In the genomic region with DNA sequence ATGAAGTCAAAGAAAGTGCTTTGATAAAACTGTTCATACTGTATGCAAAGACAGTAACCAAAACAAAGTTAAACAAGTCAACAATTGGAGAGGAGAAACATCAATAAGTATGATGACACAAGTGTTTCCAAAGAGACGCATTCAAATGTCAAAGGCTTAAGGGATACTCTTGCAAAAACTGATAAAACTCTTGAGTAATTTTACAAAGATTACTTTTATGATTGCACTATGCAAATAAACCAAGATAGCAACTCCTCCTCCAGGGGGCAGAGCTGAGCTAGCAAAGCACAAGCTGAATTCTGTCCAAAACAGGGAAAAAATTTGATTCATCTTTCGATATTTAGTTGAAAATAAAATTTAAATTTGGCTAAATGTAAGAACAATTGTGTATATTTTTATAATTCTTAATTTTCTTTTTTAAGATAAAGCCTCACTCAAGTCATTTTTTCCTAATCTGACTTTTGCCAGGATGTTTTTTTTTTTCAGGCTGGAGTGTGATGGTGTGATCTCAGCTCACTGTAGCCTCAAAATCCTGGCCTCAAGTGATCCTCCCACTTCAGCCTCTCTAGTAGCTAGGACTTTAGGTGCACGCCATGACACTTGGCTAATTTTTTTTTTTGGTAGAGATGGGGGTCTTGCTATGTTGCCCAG, we compare ENCODE assay signal across 9 cellular contexts.
DNase-seq lines count a peak whose midpoint lies in the region; ATAC-seq and TF ChIP-seq lines count a peak whose summit lies in the region.
"Had no signal": no experiment of that assay in that cellular context is flagged by ENCODE, and none has a peak within 500 bp of the region (broad histone marks: within the 10 kb centered on the region; RNA-seq: fewer than 3 reads in every experiment).

No MANE protein-coding gene starts in this region.

- POLR2A ChIA-PET in AG04450 (lab: Yijun Ruan, JAX) = no interaction called here

- DNase-seq in AG04450 (ENCODE audit: low read depth, low spot score) = peak; percentile 2
- peak; percentile 5 for DNase-seq in HK-2 (ENCODE audit: unreplicated experiment)
- peak; percentile 17 for DNase-seq in T-helper 2 cell treated with Interferon-gamma antibody and Interleukin-4, amounts not matched to agents 5 μg/mL and 100 μg/mL, for 36 hours (ENCODE audit: low spot score)
- DNase-seq in cerebellar cortex (ENCODE audit: low spot score) = peak; percentile 25
- DNase-seq in memory B cell (ENCODE audit: low spot score in 2 of 2) = peak; percentile 11 to 13
- no peak for DNase-seq in thoracic aorta (ENCODE audit: low spot score)

- H3K36me3 ChIP-seq in thoracic aorta = no peaks in the 10 kb centered on the region
- H3K36me3 ChIP-seq: neutrophil had no signal

- no peak overlapping the region for H3K4me3 Mint-ChIP-seq in T-helper 2 cell treated with Interferon-gamma antibody and Interleukin-4, amounts not matched to agents 5 μg/mL and 100 μg/mL, for 36 hours
- no peak overlapping the region for H3K4me3 Mint-ChIP-seq in memory B cell

- H3K27ac ChIP-seq in AG04450 (ENCODE audit: low read depth, low read length) = no peak overlapping the region
- no peak overlapping the region for H3K27ac ChIP-seq in thoracic aorta
- H3K27ac ChIP-seq: neutrophil had no signal

- H3K36me3 Mint-ChIP-seq in T-helper 2 cell treated with Interferon-gamma antibody and Interleukin-4, amounts not matched to agents 5 μg/mL and 100 μg/mL, for 36 hours (ENCODE audit: low read depth) = no peaks in the 10 kb centered on the region
- H3K36me3 Mint-ChIP-seq in memory B cell = no peaks in the 10 kb centered on the region

- no peaks in the 10 kb centered on the region for H3K27me3 ChIP-seq in AG04450 (ENCODE audit: control insufficient read depth, insufficient read depth, low read length)
- no peaks in the 10 kb centered on the region for H3K27me3 ChIP-seq in thoracic aorta (replicated peaks; ENCODE audit: insufficient read depth)
- H3K27me3 ChIP-seq: neutrophil had no signal

- ATAC-seq in memory B cell (ENCODE audit: low read depth) (no peak), thoracic aorta (ENCODE audit: insufficient number of reproducible peaks, low FRiP score, low read depth) (no peak), GM19455 (IDR thresholded peaks at IDR 0.05; ENCODE audit: unreplicated experiment) (no peak)

- peak; percentile 83 for TF ChIP-seq CTCF in AG04450 (IDR thresholded peaks at IDR 0.05; ENCODE audit: low read depth, low read length)
- peak; percentile 62; the same call in 1 of the 2 replicates for TF ChIP-seq CTCF in GM12874 (IDR thresholded peaks at IDR 0.05; ENCODE audit: insufficient read depth, low read depth, low read length)
- peak; percentile 41 for TF ChIP-seq CTCF in thoracic aorta (IDR thresholded peaks at IDR 0.05)

- H3K4me1 Mint-ChIP-seq in T-helper 2 cell treated with Interferon-gamma antibody and Interleukin-4, amounts not matched to agents 5 μg/mL and 100 μg/mL, for 36 hours (ENCODE audit: low read depth) = no peaks in the 10 kb centered on the region
- no peaks in the 10 kb centered on the region for H3K4me1 Mint-ChIP-seq in memory B cell

- H3K9me3 Mint-ChIP-seq in T-helper 2 cell treated with Interferon-gamma antibody and Interleukin-4, amounts not matched to agents 5 μg/mL and 100 μg/mL, for 36 hours = no peaks in the 10 kb centered on the region
- H3K9me3 Mint-ChIP-seq in memory B cell = no peaks in the 10 kb centered on the region

- no peaks in the 10 kb centered on the region for H3K9me3 ChIP-seq in AG04450 (ENCODE audit: control insufficient read depth, insufficient read depth, low read length)
- no peaks in the 10 kb centered on the region for H3K9me3 ChIP-seq in thoracic aorta
- H3K9me3 ChIP-seq: neutrophil had no signal

- no peak overlapping the region for H3K27ac Mint-ChIP-seq in T-helper 2 cell treated with Interferon-gamma antibody and Interleukin-4, amounts not matched to agents 5 μg/mL and 100 μg/mL, for 36 hours
- H3K27ac Mint-ChIP-seq in memory B cell = no peak overlapping the region

- peaks cover 2% of the 10 kb centered on the region for H3K27me3 Mint-ChIP-seq in T-helper 2 cell treated with Interferon-gamma antibody and Interleukin-4, amounts not matched to agents 5 μg/mL and 100 μg/mL, for 36 hours (ENCODE audit: low read depth)
- H3K27me3 Mint-ChIP-seq in memory B cell = no peaks in the 10 kb centered on the region

- CTCF ChIA-PET in AG04450 (lab: Charles Lee) = interaction anchor here (0.7 to 6.2 kb wide), 10 partner anchors 9 to 1103 kb away, joined by 3 to 69 read pairs (median 6); no protein-coding TSS in a partner anchor

- H3K4me3 ChIP-seq in AG04450 (ENCODE audit: low read depth, low read length) = no peak overlapping the region
- H3K4me3 ChIP-seq in thoracic aorta = no peak overlapping the region

- H3K4me1 ChIP-seq in thoracic aorta (ENCODE audit: control insufficient read depth in 1 of 2, low read depth in 2 of 2) = no peaks in the 10 kb centered on the region
